8 cellular contexts compared by ENCODE assay signal in the genomic region with DNA sequence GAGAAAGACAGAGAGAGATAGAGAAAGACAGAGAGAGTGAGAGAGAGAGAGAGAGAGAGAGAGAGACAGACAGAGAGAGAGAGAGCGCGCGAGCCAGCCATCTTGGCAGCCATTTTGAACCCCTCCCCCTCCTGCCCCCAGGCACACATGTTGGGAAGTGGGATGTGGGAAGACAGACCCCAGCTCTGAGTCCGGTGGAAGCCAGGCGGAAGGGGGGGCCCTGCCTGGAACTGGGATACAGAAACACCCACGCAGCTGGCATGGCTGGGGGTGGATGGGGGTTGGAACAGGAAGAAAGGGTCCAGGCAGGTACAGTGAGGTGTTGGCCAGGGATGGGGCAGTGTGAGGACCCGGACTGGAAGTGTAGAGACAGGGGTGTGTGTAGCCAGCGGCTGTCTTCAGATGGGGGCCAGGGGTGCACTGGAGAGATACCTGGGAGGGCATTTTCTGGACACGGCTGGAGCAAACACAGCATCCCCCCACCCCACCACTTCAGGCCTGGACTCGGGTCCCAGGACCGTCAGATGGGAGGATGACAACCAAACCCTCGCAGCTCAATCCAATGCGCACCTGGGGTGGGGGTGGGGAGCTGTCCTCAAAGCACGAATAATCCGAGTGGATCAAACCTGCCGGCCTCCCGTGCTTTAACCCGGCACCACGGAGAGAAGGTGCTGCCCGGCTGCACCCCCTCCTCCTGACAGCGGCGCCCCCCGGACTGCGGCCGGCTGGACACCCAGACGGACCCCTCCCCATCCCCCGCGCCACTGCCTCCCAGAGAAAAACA. TPM values are rescaled to one million over a fixed set of nuclear protein-coding genes. Genes with fewer than 3 reads are reported as not detected.
DNase-seq lines count a peak whose midpoint lies in the region; TF ChIP-seq lines count a peak whose summit lies in the region.
"Not testable (repeated sequence)": the region's sequence is repeated elsewhere in the genome, so short reads cannot be mapped to it uniquely, and the experiment has no call there.

No MANE protein-coding gene starts in this region.

- peaks cover 4 to 11% (median 5%) of the 10 kb centered on the region in 3 donors for H3K4me1 Mint-ChIP-seq in IgD-negative memory B cell

- TF ChIP-seq CTCF in VCaP (conservative IDR thresholded peaks at IDR 0.05); ascending aorta (IDR thresholded peaks at IDR 0.05); epithelial cell of esophagus (IDR thresholded peaks at IDR 0.05; ENCODE audit: insufficient read depth, low read depth, low read length, missing control alignments); kidney epithelial cell (IDR thresholded peaks at IDR 0.05; ENCODE audit: insufficient read depth, low read length, poor library complexity, severe bottlenecking); stomach (IDR thresholded peaks at IDR 0.05): not testable (repeated sequence)

- 14 to 48% (median 20%) methylated on average over 9 to 28 of the region's 28 CpGs for WGBS in stomach, 5 donors

- H3K4me1 ChIP-seq in BLaER1: peaks cover 62% of the 10 kb centered on the region
- H3K4me1 ChIP-seq in ascending aorta: peaks cover 7 to 23% of the 10 kb centered on the region in 2 donors
- not testable (repeated sequence) for H3K4me1 ChIP-seq in neuron (ENCODE audit: insufficient read depth, low read length)
- H3K4me1 ChIP-seq in stomach: peaks cover 16 to 69% (median 51%) of the 10 kb centered on the region in 4 donors

- peak overlapping the region; percentile 86 for H3K9ac ChIP-seq in BLaER1

- intact Hi-C loops in ascending aorta (cut with DNase I): loop anchor here (5.0 kb wide), 1 partner anchor 68 kb away; the partner anchor contains the start of gene ASF1B
- intact Hi-C loops in stomach (cut with DNase I; ENCODE audit: low total_unique reads): not testable (repeated sequence)

- H3K27me3 ChIP-seq in BLaER1 (peaks cover 46% of the 10 kb centered on the region), kidney epithelial cell (ENCODE audit: control insufficient read depth, insufficient read depth, low read length) (peaks cover 36% of the 10 kb centered on the region), stomach (peaks cover 0 to 39% (median 15%) of the 10 kb centered on the region in 3 donors)
- H3K27me3 ChIP-seq in ascending aorta; neuron (ENCODE audit: insufficient read depth, low read length): not testable (repeated sequence)

- peaks cover 48% of the 10 kb centered on the region for H3K27me3 Mint-ChIP-seq in IgD-negative memory B cell

- not testable (repeated sequence) for DNase-seq in ascending aorta (ENCODE audit: low spot score in 2 of 2); epithelial cell of esophagus (ENCODE audit: low read depth); kidney epithelial cell (ENCODE audit: low read depth); stomach

- H3K27ac ChIP-seq in BLaER1 (peak overlapping the region; percentile 92; the same call in 1 of the 2 replicates), VCaP (peak overlapping the region; percentile 71; the same call in 1 of the 2 replicates), stomach (peak overlapping the region in 3 of 5 donors; percentile 14 to 83 (median 79))
- H3K27ac ChIP-seq in ascending aorta: not testable (repeated sequence)

- peak overlapping the region; percentile 75 for H2AFZ ChIP-seq in neuron (ENCODE audit: low read depth, low read length)

- not testable (repeated sequence) for TF ChIP-seq EP300 in stomach (IDR thresholded peaks at IDR 0.05)

- peak overlapping the region; percentile 71 to 89 (median 80) for H3K4me3 Mint-ChIP-seq in IgD-negative memory B cell

- peak overlapping the region; percentile 90 for H3K4me2 ChIP-seq in BLaER1

- H4K20me1 ChIP-seq in BLaER1: peaks cover 58% of the 10 kb centered on the region

- not testable (repeated sequence) for H3K9me3 ChIP-seq in BLaER1; ascending aorta; neuron (ENCODE audit: low read length); stomach

- H3K27ac Mint-ChIP-seq in IgD-negative memory B cell: peak overlapping the region in 2 of 3 donors; percentile 22 to 78

- H3K4me3 ChIP-seq in BLaER1: peak overlapping the region; percentile 76
- H3K4me3 ChIP-seq in ascending aorta: peak overlapping the region; percentile 71 to 89
- H3K4me3 ChIP-seq in epithelial cell of esophagus (ENCODE audit: low read length): peak overlapping the region; percentile 45
- peak overlapping the region; percentile 41 for H3K4me3 ChIP-seq in kidney epithelial cell (ENCODE audit: low read depth, low read length)
- peak overlapping the region; percentile 55 for H3K4me3 ChIP-seq in neuron (ENCODE audit: low read length)
- peak overlapping the region; percentile 72 to 77 (median 74) for H3K4me3 ChIP-seq in stomach

- TF ChIP-seq POLR2A in stomach (IDR thresholded peaks at IDR 0.05): not testable (repeated sequence)

- not testable (repeated sequence) for H3K36me3 Mint-ChIP-seq in IgD-negative memory B cell

- not testable (repeated sequence) for H3K9me3 Mint-ChIP-seq in IgD-negative memory B cell

- H3K36me3 ChIP-seq in BLaER1; ascending aorta; kidney epithelial cell (ENCODE audit: control insufficient read depth, insufficient read depth, low read length); neuron (ENCODE audit: insufficient read depth, low read length); stomach: not testable (repeated sequence)

RNA-seq across cellular contexts. Expression of gene ADGRL1, which starts 1.1 kb away (rescaled TPM):
- 0.11 TPM for polyA plus RNA-seq in IgD-negative memory B cell
- total RNA-seq in ascending aorta: 26.0 TPM
- total RNA-seq in kidney epithelial cell: 15.0 and 20.6 TPM in 2 replicates
- total RNA-seq in stomach: 10 to 100 TPM in 4 of 5 donors, 1 to 10 TPM in 1; 9.0 to 24.5 (median 18.7) TPM
- 10 to 100 TPM in 1 of 3 donors, 1 to 10 TPM in 2; 6.0 to 11.0 (median 6.7) TPM for polyA plus RNA-seq in stomach
